ENCODE assay signal across 8 cellular contexts in the genomic region with DNA sequence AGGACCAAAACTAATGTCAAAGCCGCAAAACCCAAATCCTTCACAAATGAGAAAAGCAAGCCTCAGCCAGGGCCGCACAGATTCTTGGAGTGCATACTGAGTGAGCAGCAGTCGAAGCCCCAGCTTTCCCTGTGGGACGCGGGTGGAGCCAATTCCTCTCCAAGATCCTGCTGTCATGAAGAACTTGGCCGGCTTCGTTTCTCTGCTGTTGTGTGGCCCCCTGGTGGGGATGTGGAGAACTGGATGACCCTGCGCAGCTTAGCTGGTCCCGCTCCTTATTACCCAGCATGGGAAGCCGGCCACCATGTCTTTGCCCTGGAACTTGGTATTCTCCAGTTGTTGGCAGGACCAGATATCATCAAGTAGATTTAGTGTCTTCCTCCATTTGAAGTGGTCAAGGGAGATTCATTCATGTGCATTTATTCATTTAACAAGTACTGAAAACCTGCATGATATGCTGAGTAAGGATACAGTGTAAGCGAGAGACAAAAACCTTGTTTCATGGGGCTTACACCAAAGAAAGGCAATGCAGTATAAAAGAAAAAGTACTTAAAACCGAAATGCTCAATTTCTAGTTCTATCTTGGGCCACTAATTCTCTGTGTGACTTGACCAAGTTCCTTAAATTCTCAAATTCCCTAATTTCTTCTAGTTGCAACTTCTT. TPM values are rescaled to one million over a fixed set of nuclear protein-coding genes. Genes with fewer than 3 reads are reported as not detected.
DNase-seq lines count a peak whose midpoint lies in the region; ATAC-seq and TF ChIP-seq lines count a peak whose summit lies in the region.

No MANE protein-coding gene starts in this region.

- H3K4me3 Mint-ChIP-seq in CD4-positive, alpha-beta T cell, result no peak overlapping the region

- no peaks in the 10 kb centered on the region for H3K9me3 Mint-ChIP-seq in CD4-positive, alpha-beta T cell

- peaks cover 98% of the 10 kb centered on the region for H3K36me3 ChIP-seq in KOPT-K1 (ENCODE audit: insufficient read depth, low read length)

- no peaks in the 10 kb centered on the region for H3K27me3 Mint-ChIP-seq in CD4-positive, alpha-beta T cell

- peaks cover 84% of the 10 kb centered on the region for H3K36me3 Mint-ChIP-seq in CD4-positive, alpha-beta T cell (ENCODE audit: low read depth)

- CTCF ChIA-PET in CD4-positive, alpha-beta T cell (lab: Charles Lee), result interaction anchor here (0.8 to 3.8 kb wide), 13 partner anchors 14 to 201 kb away, joined by 3 to 13 read pairs (median 5); no protein-coding TSS in a partner anchor

- no peak overlapping the region for H3K27ac ChIP-seq in CD4-positive, alpha-beta T cell (ENCODE audit: low read depth, low read length)
- peak overlapping the region; percentile 41 for H3K27ac ChIP-seq in KOPT-K1 (ENCODE audit: low read depth, low read length, poor library complexity, severe bottlenecking)

- peak; percentile 52 to 81 (median 69) for DNase-seq in CD4-positive, alpha-beta T cell
- DNase-seq in RPMI7951 (ENCODE audit: low read depth) (peak; percentile 83), fibroblast of villous mesenchyme (ENCODE audit: low read depth) (peak; percentile 91), non-pigmented ciliary epithelial cell (ENCODE audit: low read depth) (peak; percentile 62), superior temporal gyrus (ENCODE audit: extremely low spot score) (peak; percentile 94)
- DNase-seq in activated T-helper 1 cell treated with anti-CD3 and anti-CD28 coated beads, Interleukin-2, amount 50 U/mL, for 16 hours (ENCODE audit: low read depth in 1 of 2, low spot score in 1 of 2), result peak; percentile 58 to 62

- no peaks in the 10 kb centered on the region for H3K9me3 ChIP-seq in CD4-positive, alpha-beta T cell (ENCODE audit: control insufficient read depth, low read length)
- no peaks in the 10 kb centered on the region for H3K9me3 ChIP-seq in KOPT-K1 (ENCODE audit: insufficient read depth, low read length, poor library complexity, severe bottlenecking)

- intact Hi-C loops in CD4-positive, alpha-beta T cell (cut with DNase I, micrococcal nuclease), result loop anchor here (1.0 kb wide), 3 partner anchors 148 to 201 kb away; no protein-coding TSS in a partner anchor

- H3K4me1 Mint-ChIP-seq in CD4-positive, alpha-beta T cell (ENCODE audit: low read depth), result peaks cover 13% of the 10 kb centered on the region

- ATAC-seq in CD4-positive, alpha-beta T cell (ENCODE audit: poor library complexity), result peak; percentile 80
- peak; percentile 80 for ATAC-seq in GM21360 (IDR thresholded peaks at IDR 0.05; ENCODE audit: unreplicated experiment)

- no peaks in the 10 kb centered on the region for H3K27me3 ChIP-seq in CD4-positive, alpha-beta T cell (ENCODE audit: control insufficient read depth, insufficient read depth, low read length)

- H3K27ac Mint-ChIP-seq in CD4-positive, alpha-beta T cell, result no peak overlapping the region

- peak; percentile 91 for TF ChIP-seq CTCF in CD4-positive, alpha-beta T cell (IDR thresholded peaks at IDR 0.05)
- peak; percentile 96 for TF ChIP-seq CTCF in fibroblast of villous mesenchyme (IDR thresholded peaks at IDR 0.05; ENCODE audit: insufficient read depth, low read depth, low read length)

- H3K4me3 ChIP-seq in fibroblast of villous mesenchyme (ENCODE audit: low read depth, low read length), result no peak overlapping the region

- POLR2A ChIA-PET in CD4-positive, alpha-beta T cell (lab: Charles Lee), result interaction anchor here (0.6 to 1.8 kb wide), 4 partner anchors 10 to 281 kb away, joined by 3 to 6 read pairs (median 3); a partner anchor contains a TSS

RNA-seq across cellular contexts. Expression of a gene that starts 56.8 kb away (rescaled TPM):
- 1 to 10 TPM in 1 of 2 experiments, under 1 TPM in 1; 0.70 to 1.3 TPM for total RNA-seq in CD4-positive, alpha-beta T cell
- total RNA-seq in RPMI7951 (2014; rRNA removed; shearing (Covaris generic)), result 0.36 TPM in 1 of 2 replicates, not detected in the other
- total RNA-seq in fibroblast of villous mesenchyme, result not detected in 2 replicates
